Comparison of ENCODE assay signal across 16 cellular contexts in genomic region chr10:60809157-60809556, GRCh38. TPM values are rescaled to one million over a fixed set of nuclear protein-coding genes. Genes with fewer than 3 reads are reported as not detected.
A peak's percentile ranks its signal among the peaks of the same experiment; 100 is the strongest.
DNase-seq lines count a peak whose midpoint lies in the region; ATAC-seq and TF ChIP-seq lines count a peak whose summit lies in the region.
"Had no signal": no experiment of that assay in that cellular context is flagged by ENCODE, and none has a peak within 500 bp of the region (broad histone marks: within the 10 kb centered on the region; RNA-seq: fewer than 3 reads in every experiment).

No MANE protein-coding gene starts in this region.

- H3K4me3 Mint-ChIP-seq in type B pancreatic cell, result no peak overlapping the region
- H3K4me3 Mint-ChIP-seq in naive thymus-derived CD8-positive, alpha-beta T cell, result no peak overlapping the region
- H3K4me3 Mint-ChIP-seq: mesothelial cell of epicardium had no signal

- no peak overlapping the region for H3K27ac Mint-ChIP-seq in type B pancreatic cell
- no peak overlapping the region for H3K27ac Mint-ChIP-seq in naive thymus-derived CD8-positive, alpha-beta T cell

- no peaks in the 10 kb centered on the region for H3K36me3 ChIP-seq in SJCRH30
- H3K36me3 ChIP-seq: ovary, thyroid gland had no signal

- H3K27me3 Mint-ChIP-seq in type B pancreatic cell, result no peaks in the 10 kb centered on the region
- H3K27me3 Mint-ChIP-seq in naive thymus-derived CD8-positive, alpha-beta T cell, result no peaks in the 10 kb centered on the region

- DNase-seq in AG08395 (ENCODE audit: low spot score) (peak; percentile 40), HuH-7 (ENCODE audit: low spot score) (peak; percentile 6), SKM-1 treated with dmso at 0.1 percent for 144 hours (lab: John Stamatoyannopoulos, UW; ENCODE audit: unreplicated experiment) (peak; percentile 66), foreskin keratinocyte (peak; percentile 12 to 29), type B pancreatic cell (ENCODE audit: extremely low spot score, unreplicated experiment) (no peak), NCI-H187 (lab: John Stamatoyannopoulos, UW) (no peak), SJCRH30 (no peak)
- DNase-seq in naive thymus-derived CD8-positive, alpha-beta T cell, result no peak
- DNase-seq: activated naive CD4-positive, alpha-beta T cell treated with anti-CD3 and anti-CD28 coated beads, Interleukin-2, amount 50 U/mL, for 16 hours; central memory CD4-positive, alpha-beta T cell; NCI-H82; ovary; SHP77; stimulated activated CD4-positive, alpha-beta T cell treated with anti-CD3 and anti-CD28 coated beads, Interleukin-12 subunit alpha, Interleukin-12 subunit beta, amount 100 ng/mL, for 4 hours; thyroid gland had no signal

- TF ChIP-seq CTCF in foreskin keratinocyte (conservative IDR thresholded peaks at IDR 0.05), result no peak
- no peak for TF ChIP-seq CTCF in type B pancreatic cell (conservative IDR thresholded peaks at IDR 0.05)

- H3K9me3 Mint-ChIP-seq in type B pancreatic cell, result peaks cover 3% of the 10 kb centered on the region
- H3K9me3 Mint-ChIP-seq in naive thymus-derived CD8-positive, alpha-beta T cell, result no peaks in the 10 kb centered on the region
- H3K9me3 Mint-ChIP-seq: mesothelial cell of epicardium had no signal

- no peak overlapping the region for H3K4me3 ChIP-seq in SJCRH30
- H3K4me3 ChIP-seq: ovary, thyroid gland had no signal

- H3K27ac ChIP-seq in foreskin keratinocyte (no peak overlapping the region), SJCRH30 (no peak overlapping the region)
- H3K27ac ChIP-seq: ovary, thyroid gland had no signal

- no peak for ATAC-seq in foreskin keratinocyte
- ATAC-seq in naive thymus-derived CD8-positive, alpha-beta T cell, result no peak

- H3K4me1 ChIP-seq in foreskin keratinocyte (peaks cover 6% of the 10 kb centered on the region), SJCRH30 (no peaks in the 10 kb centered on the region; the same call in 1 of the 2 replicates)

- H3K27me3 ChIP-seq in foreskin keratinocyte (no peaks in the 10 kb centered on the region), SJCRH30 (no peaks in the 10 kb centered on the region)
- H3K27me3 ChIP-seq: ovary, thyroid gland had no signal

- H3K36me3 Mint-ChIP-seq in type B pancreatic cell, result no peaks in the 10 kb centered on the region
- no peaks in the 10 kb centered on the region for H3K36me3 Mint-ChIP-seq in naive thymus-derived CD8-positive, alpha-beta T cell
- H3K36me3 Mint-ChIP-seq: mesothelial cell of epicardium had no signal

- H3K4me1 Mint-ChIP-seq in type B pancreatic cell (ENCODE audit: unreplicated experiment), result peaks cover 17% of the 10 kb centered on the region
- no peaks in the 10 kb centered on the region for H3K4me1 Mint-ChIP-seq in naive thymus-derived CD8-positive, alpha-beta T cell

- H3K9me3 ChIP-seq in SJCRH30 (replicated peaks), result no peaks in the 10 kb centered on the region
- H3K9me3 ChIP-seq: ovary, thyroid gland had no signal

- POLR2A ChIA-PET in naive thymus-derived CD8-positive, alpha-beta T cell (lab: Charles Lee), result no interaction called here

RNA-seq across cellular contexts. Expression of gene CDK1, which starts 30.9 kb away (rescaled TPM):
- total RNA-seq in foreskin keratinocyte (88.8 and 105 TPM in 2 replicates), type B pancreatic cell (ENCODE audit: low replicate concordance) (24.4 and 70.1 TPM in 2 replicates)
- polyA plus RNA-seq in foreskin keratinocyte, result 52.4 and 84.9 TPM in 2 replicates
- 178 and 209 TPM in 2 replicates for total RNA-seq in SJCRH30 (2014; rRNA removed; shearing (Covaris generic))
- under 1 TPM; 0.22 to 0.73 TPM for total RNA-seq in naive thymus-derived CD8-positive, alpha-beta T cell
- polyA plus RNA-seq in naive thymus-derived CD8-positive, alpha-beta T cell, result under 1 TPM in 2 of 3 donors, not detected in 1; 0.31 to 0.56 TPM

Comparison
In these comparisons a context has a peak if more than half of its experiments do, and no peak if none do; other contexts are left out.
1. DNase-seq: peak in AG08395 (single experiment), HuH-7 (single experiment), SKM-1 treated with dmso at 0.1 percent for 144 hours (single experiment) and foreskin keratinocyte (2 of 2); none in type B pancreatic cell (single experiment), NCI-H187 (0 of 2), SJCRH30 (0 of 2) and naive thymus-derived CD8-positive, alpha-beta T cell (0 of 10).
2. RNA of gene CDK1, which starts 30.9 kb away (total RNA-seq): 178 to 209 TPM in SJCRH30, 88.8 to 105 TPM in foreskin keratinocyte and 24.4 to 70.1 TPM in type B pancreatic cell; 0.22 to 0.73 TPM in naive thymus-derived CD8-positive, alpha-beta T cell; every median in the first group is over 10 times any median in the second.